Comparison of ENCODE assay signal across 2 cellular contexts in the genomic region with DNA sequence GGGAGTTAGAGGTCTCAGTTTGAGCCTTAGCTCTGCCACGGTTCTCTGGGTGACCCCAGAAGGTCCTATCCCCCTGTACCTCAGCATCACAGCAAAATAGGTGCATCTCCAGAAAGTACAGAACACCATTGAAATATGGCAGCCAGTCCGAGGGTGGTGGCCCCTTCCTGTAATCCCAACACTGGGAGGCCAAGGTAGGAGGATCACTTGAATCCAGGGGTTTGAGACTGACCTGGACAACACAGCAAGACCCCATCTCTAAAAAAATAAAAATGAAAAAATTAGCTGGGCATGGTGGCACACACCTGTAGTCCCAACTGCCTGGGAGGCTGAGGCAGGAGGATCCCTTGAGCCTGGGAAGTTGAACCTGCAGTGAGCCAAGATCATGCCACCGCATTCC.
TF ChIP-seq lines count a peak whose summit lies in the region.

No MANE protein-coding gene starts in this region.

TF ChIP-seq in A549, 52 proteins besides CTCF, POLR2A, EP300 and RAD21:
- TF ChIP-seq ZFP36 (IDR thresholded peaks at IDR 0.05; ENCODE audit: borderline replicate concordance, partially characterized antibody) = no peak
- no peak for TF ChIP-seq FOSL2 (IDR thresholded peaks at IDR 0.05)
- no peak for TF ChIP-seq FOSL2 (CRISPR knock-in tag; IDR thresholded peaks at IDR 0.05)
- TF ChIP-seq PHF8 (IDR thresholded peaks at IDR 0.05; ENCODE audit: borderline replicate concordance, low read depth) = no peak
- TF ChIP-seq HES2 (IDR thresholded peaks at IDR 0.05) = no peak
- no peak for TF ChIP-seq HDAC2 (IDR thresholded peaks at IDR 0.05)
- TF ChIP-seq KDM5A (IDR thresholded peaks at IDR 0.05) = no peak
- no peak for TF ChIP-seq FOXS1 (CRISPR knock-in tag; IDR thresholded peaks at IDR 0.05)
- no peak for TF ChIP-seq ELK1 (IDR thresholded peaks at IDR 0.05; ENCODE audit: low read depth, low read length)
- no peak for TF ChIP-seq RCOR1 (IDR thresholded peaks at IDR 0.05; ENCODE audit: low read depth, low read length)
- no peak for TF ChIP-seq ESRRA (IDR thresholded peaks at IDR 0.05; ENCODE audit: borderline replicate concordance, low read length)
- TF ChIP-seq RNF2 (IDR thresholded peaks at IDR 0.05; ENCODE audit: borderline replicate concordance, low read depth) = no peak
- TF ChIP-seq NFE2L2 (conservative IDR thresholded peaks at IDR 0.05; ENCODE audit: low read length) = no peak
- TF ChIP-seq POLR2AphosphoS2 (conservative IDR thresholded peaks at IDR 0.05; ENCODE audit: low read length) = no peak
- TF ChIP-seq, protein P1, sequence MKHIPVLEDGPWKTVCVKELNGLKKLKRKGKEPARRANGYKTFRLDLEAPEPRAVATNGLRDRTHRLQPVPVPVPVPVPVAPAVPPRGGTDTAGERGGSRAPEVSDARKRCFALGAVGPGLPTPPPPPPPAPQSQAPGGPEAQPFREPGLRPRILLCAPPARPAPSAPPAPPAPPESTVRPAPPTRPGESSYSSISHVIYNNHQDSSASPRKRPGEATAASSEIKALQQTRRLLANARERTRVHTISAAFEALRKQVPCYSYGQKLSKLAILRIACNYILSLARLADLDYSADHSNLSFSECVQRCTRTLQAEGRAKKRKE (CRISPR knock-in tag; IDR thresholded peaks at IDR 0.05; ENCODE audit: low read depth) = no peak
- TF ChIP-seq HOXB13 (CRISPR knock-in tag; IDR thresholded peaks at IDR 0.05; ENCODE audit: low read depth) = no peak
- no peak for TF ChIP-seq JUN (IDR thresholded peaks at IDR 0.05)
- TF ChIP-seq CEBPB (IDR thresholded peaks at IDR 0.05) = no peak
- no peak for TF ChIP-seq SMC3 (IDR thresholded peaks at IDR 0.05)
TF ChIP-seq in A549: peak in this region for 0.

TF ChIP-seq in K562, 482 proteins besides CTCF, POLR2A, EP300 and RAD21:
- no peak for TF ChIP-seq CHD2 (IDR thresholded peaks at IDR 0.05; ENCODE audit: low read depth, low read length)
- peak in 1 of 2 experiments; percentile 53; a peak in 1 of 4 replicates for TF ChIP-seq KDM1A (IDR thresholded peaks at IDR 0.05)
- peak; percentile 49 for TF ChIP-seq RBM25 (IDR thresholded peaks at IDR 0.05; ENCODE audit: low read depth, low read length, severe bottlenecking)
- TF ChIP-seq ZNF121 (CRISPR knock-in tag; conservative IDR thresholded peaks at IDR 0.05) = peak; percentile 98
- peak; percentile 79; the same call in 1 of the 2 replicates for TF ChIP-seq BCOR (IDR thresholded peaks at IDR 0.05)
